Comparison of ENCODE assay signal across 26 cellular contexts in genomic region chr4:153110739-153111138, GRCh38.
DNase-seq lines count a peak whose midpoint lies in the region; ATAC-seq and TF ChIP-seq lines count a peak whose summit lies in the region.
"Had no signal": no experiment of that assay in that cellular context is flagged by ENCODE, and none has a peak within 500 bp of the region (broad histone marks: within the 10 kb centered on the region; RNA-seq: fewer than 3 reads in every experiment).

No MANE protein-coding gene starts in this region.

- H3K4me1 Mint-ChIP-seq in CD4-positive, CD25-positive, alpha-beta regulatory T cell, result peaks cover 0 to 4% (median 3%) of the 10 kb centered on the region in 4 donors
- H3K4me1 Mint-ChIP-seq in naive B cell, result peaks cover 0 to 24% (median 14%) of the 10 kb centered on the region in 3 donors
- peaks cover 0 to 33% of the 10 kb centered on the region in 2 donors for H3K4me1 Mint-ChIP-seq in stimulated activated naive B cell treated with anti-CD40 and anti-IgM and Interleukin-4, amounts not matched to agents 10 μg/mL and 1 μg/mL and 100 μg/mL, for 72 hours

- peaks cover 0 to 8% (median 2%) of the 10 kb centered on the region in 7 donors for H3K9me3 Mint-ChIP-seq in CD4-positive, CD25-positive, alpha-beta regulatory T cell
- peaks cover 0 to 9% (median 0%) of the 10 kb centered on the region in 7 donors for H3K9me3 Mint-ChIP-seq in naive B cell
- H3K9me3 Mint-ChIP-seq in stimulated activated naive B cell treated with anti-CD40 and anti-IgM and Interleukin-4, amounts not matched to agents 10 μg/mL and 1 μg/mL and 100 μg/mL, for 72 hours, result peaks cover 8 to 10% of the 10 kb centered on the region in 2 donors
- H3K9me3 Mint-ChIP-seq: activated T-helper 17 cell treated with anti-CD3 and anti-CD28 coated beads, Interleukin-2, amount 50 U/mL, for 72 hours had no signal

- TF ChIP-seq RAD21 in Ishikawa (IDR thresholded peaks at IDR 0.05; ENCODE audit: low read depth), result no peak

- H3K4me3 Mint-ChIP-seq in CD4-positive, CD25-positive, alpha-beta regulatory T cell, result no peak overlapping the region
- H3K4me3 Mint-ChIP-seq in naive B cell, result peak overlapping the region in 5 of 8 donors; percentile 20 to 81 (median 40)
- H3K4me3 Mint-ChIP-seq in stimulated activated naive B cell treated with anti-CD40 and anti-IgM and Interleukin-4, amounts not matched to agents 10 μg/mL and 1 μg/mL and 100 μg/mL, for 72 hours, result peak overlapping the region in 1 of 2 donors; percentile 45
- H3K4me3 Mint-ChIP-seq: activated T-helper 17 cell treated with anti-CD3 and anti-CD28 coated beads, Interleukin-2, amount 50 U/mL, for 72 hours; neural crest cell; stimulated activated naive CD8-positive, alpha-beta T cell treated with anti-CD3 and anti-CD28 coated beads, Interleukin-15, amount 100 ng/mL, for 72 hours had no signal

- H3K4me3 ChIP-seq in CD4-positive, CD25-positive, alpha-beta regulatory T cell (ENCODE audit: low read depth, low read length), result no peak overlapping the region
- H3K4me3 ChIP-seq: coronary artery, thoracic aorta had no signal

- no peaks in the 10 kb centered on the region for H3K9me3 ChIP-seq in CD4-positive, CD25-positive, alpha-beta regulatory T cell (ENCODE audit: control insufficient read depth in 2 of 2, low read length in 2 of 2)
- H3K9me3 ChIP-seq: thoracic aorta had no signal

- no peak overlapping the region for H3K27ac ChIP-seq in CD4-positive, CD25-positive, alpha-beta regulatory T cell (ENCODE audit: insufficient read depth, low read length, poor library complexity, severe bottlenecking)
- H3K27ac ChIP-seq: coronary artery, epithelial cell of prostate, thoracic aorta, VCaP had no signal

- H3K27ac Mint-ChIP-seq in CD4-positive, CD25-positive, alpha-beta regulatory T cell, result peak overlapping the region in 2 of 3 donors; percentile 66 to 70
- peak overlapping the region in 5 of 6 donors; percentile 3 to 97 (median 84) for H3K27ac Mint-ChIP-seq in naive B cell
- H3K27ac Mint-ChIP-seq in stimulated activated naive B cell treated with anti-CD40 and anti-IgM and Interleukin-4, amounts not matched to agents 10 μg/mL and 1 μg/mL and 100 μg/mL, for 72 hours, result peak overlapping the region; percentile 57
- H3K27ac Mint-ChIP-seq: activated T-helper 17 cell treated with anti-CD3 and anti-CD28 coated beads, Interleukin-2, amount 50 U/mL, for 72 hours; stimulated activated naive CD8-positive, alpha-beta T cell treated with anti-CD3 and anti-CD28 coated beads, Interleukin-15, amount 100 ng/mL, for 72 hours had no signal

- H3K4me1 ChIP-seq in CD4-positive, CD25-positive, alpha-beta regulatory T cell (ENCODE audit: control insufficient read depth, insufficient read depth, low read length, poor library complexity, severe bottlenecking), result peaks cover 26% of the 10 kb centered on the region

- no peaks in the 10 kb centered on the region for H3K36me3 ChIP-seq in CD4-positive, CD25-positive, alpha-beta regulatory T cell (ENCODE audit: control insufficient read depth, insufficient read depth, low read length)
- H3K36me3 ChIP-seq: thoracic aorta had no signal

- DNase-seq in CD4-positive, CD25-positive, alpha-beta regulatory T cell, result no peak
- DNase-seq in naive B cell, result no peak
- no peak for DNase-seq in stimulated activated naive B cell treated with anti-CD40 and anti-IgM and Interleukin-4, amounts not matched to agents 10 μg/mL and 1 μg/mL and 100 μg/mL, for 72 hours
- DNase-seq in activated CD4-positive, CD25-positive, alpha-beta regulatory T cell (lab: John Stamatoyannopoulos, UW), result no peak
- no peak for DNase-seq in NCI-H1092 (lab: John Stamatoyannopoulos, UW)
- DNase-seq in NCI-H1436 (lab: John Stamatoyannopoulos, UW), result no peak
- DNase-seq: activated CD4-positive, alpha-beta T cell treated with anti-CD3 and anti-CD28 coated beads, Interleukin-2, amount 50 U/mL, for 1 hour; caudate nucleus; effector CD8-positive, alpha-beta T cell; GOT3; hippocampal formation; Kasumi-1; NCI-H146; NCI-H446; NCI-H774; right cardiac atrium; stimulated activated CD4-positive, alpha-beta T cell treated with anti-CD3 and anti-CD28 coated beads, Interleukin-1b, Interleukin-23, amount 100 ng/mL, for 48 hours; stimulated activated naive CD8-positive, alpha-beta T cell treated with anti-CD3 and anti-CD28 coated beads, Interleukin-15, amount 100 ng/mL, for 72 hours; T1000 had no signal

- peaks cover 6% of the 10 kb centered on the region for H3K36me3 Mint-ChIP-seq in CD4-positive, CD25-positive, alpha-beta regulatory T cell
- H3K36me3 Mint-ChIP-seq in naive B cell, result peaks cover 0 to 6% of the 10 kb centered on the region in 2 donors
- H3K36me3 Mint-ChIP-seq in stimulated activated naive B cell treated with anti-CD40 and anti-IgM and Interleukin-4, amounts not matched to agents 10 μg/mL and 1 μg/mL and 100 μg/mL, for 72 hours, result peaks cover 11 to 13% of the 10 kb centered on the region in 2 donors

- H3K27me3 ChIP-seq in CD4-positive, CD25-positive, alpha-beta regulatory T cell (ENCODE audit: control insufficient read depth, insufficient read depth, low read length), result no peaks in the 10 kb centered on the region

- ATAC-seq in CD4-positive, CD25-positive, alpha-beta regulatory T cell (ENCODE audit: low read depth in 2 of 2), result no peak
- no peak for ATAC-seq in naive B cell (ENCODE audit: low read depth in 2 of 2)
- ATAC-seq in stimulated activated naive B cell treated with anti-CD40 and anti-IgM and Interleukin-4, amounts not matched to agents 10 μg/mL and 1 μg/mL and 100 μg/mL, for 72 hours (replicated peaks), result no peak
- ATAC-seq: activated T-helper 17 cell treated with anti-CD3 and anti-CD28 coated beads, Interleukin-2, amount 50 U/mL, for 72 hours; right cardiac atrium; stimulated activated naive CD8-positive, alpha-beta T cell treated with anti-CD3 and anti-CD28 coated beads, Interleukin-15, amount 100 ng/mL, for 72 hours had no signal

- peaks cover 13% of the 10 kb centered on the region for H3K27me3 Mint-ChIP-seq in CD4-positive, CD25-positive, alpha-beta regulatory T cell
- H3K27me3 Mint-ChIP-seq in naive B cell, result peaks cover 0 to 9% (median 9%) of the 10 kb centered on the region in 3 donors
- H3K27me3 Mint-ChIP-seq in stimulated activated naive B cell treated with anti-CD40 and anti-IgM and Interleukin-4, amounts not matched to agents 10 μg/mL and 1 μg/mL and 100 μg/mL, for 72 hours, result peaks cover 8 to 10% of the 10 kb centered on the region in 2 donors
- H3K27me3 Mint-ChIP-seq: activated T-helper 17 cell treated with anti-CD3 and anti-CD28 coated beads, Interleukin-2, amount 50 U/mL, for 72 hours had no signal

- peak; percentile 58; the same call in 1 of the 2 replicates for TF ChIP-seq EP300 in Ishikawa (IDR thresholded peaks at IDR 0.05; ENCODE audit: borderline replicate concordance)

TF ChIP-seq in Ishikawa, 13 proteins besides CTCF, POLR2A, EP300 and RAD21:
- no peak for TF ChIP-seq ZBTB7A (IDR thresholded peaks at IDR 0.05; ENCODE audit: low read depth)
- TF ChIP-seq REST (IDR thresholded peaks at IDR 0.05; ENCODE audit: low read depth), result no peak
- TF ChIP-seq NFIC (IDR thresholded peaks at IDR 0.05), result peak; percentile 41
- no peak for TF ChIP-seq FOXM1 (IDR thresholded peaks at IDR 0.05; ENCODE audit: borderline replicate concordance, low read depth)
- TF ChIP-seq USF1 (IDR thresholded peaks at IDR 0.05), result peak; percentile 82
- TF ChIP-seq TEAD4 (IDR thresholded peaks at IDR 0.05), result 0 out of 2 replicates have a peak, but pooled peaks have one; percentile 9
- no peak for TF ChIP-seq TAF1 (IDR thresholded peaks at IDR 0.05; ENCODE audit: low read depth)
- TF ChIP-seq MAX (IDR thresholded peaks at IDR 0.05), result peak; percentile 76; the same call in 1 of the 2 replicates
- no peak for TF ChIP-seq EGR1 (IDR thresholded peaks at IDR 0.05)
- no peak for TF ChIP-seq YY1 (IDR thresholded peaks at IDR 0.05; ENCODE audit: low read depth)
- no peak for TF ChIP-seq CREB1 (IDR thresholded peaks at IDR 0.05; ENCODE audit: low read depth)
- TF ChIP-seq CEBPB (IDR thresholded peaks at IDR 0.05), result no peak
- TF ChIP-seq TCF12 (IDR thresholded peaks at IDR 0.05; ENCODE audit: low read depth), result peak; percentile 79

Comparison
In these comparisons a context has a peak if more than half of its experiments do, and no peak if none do; other contexts are left out.
1. H3K4me3 Mint-ChIP-seq: peak in naive B cell (5 of 8); none in CD4-positive, CD25-positive, alpha-beta regulatory T cell (0 of 4).
2. Peak in every context shown above with its lines, with median percentiles within 50 percentile points of each other: H3K27ac Mint-ChIP-seq.